ENCODE assay signal across 18 cellular contexts in the genomic region with DNA sequence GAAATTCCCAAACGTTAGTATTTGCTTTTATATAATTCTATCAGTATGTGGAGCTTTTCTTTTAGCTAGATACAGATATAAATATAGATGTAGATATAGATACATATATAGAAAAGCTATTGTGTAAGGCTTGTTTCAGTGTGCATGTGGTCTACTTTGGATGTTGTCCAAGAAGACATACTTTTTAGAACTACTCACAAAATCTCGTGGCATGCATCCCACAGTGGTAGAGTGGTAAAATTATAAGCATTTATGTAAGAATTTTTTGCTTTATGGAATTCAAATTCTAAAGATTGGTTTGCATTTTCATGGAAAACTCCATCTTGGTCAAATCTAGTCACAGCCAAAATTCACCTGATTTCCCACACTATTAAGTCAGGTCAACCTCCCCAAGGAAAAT.
DNase-seq lines count a peak whose midpoint lies in the region; FAIRE-seq and TF ChIP-seq lines count a peak whose summit lies in the region.
"Had no signal": no experiment of that assay in that cellular context is flagged by ENCODE, and none has a peak within 500 bp of the region (broad histone marks: within the 10 kb centered on the region; RNA-seq: fewer than 3 reads in every experiment).

No MANE protein-coding gene starts in this region.

- H3K27ac Mint-ChIP-seq in astrocyte (ENCODE audit: unreplicated experiment), result no peak overlapping the region
- H3K27ac Mint-ChIP-seq: CD4-positive, alpha-beta T cell; stimulated activated naive CD8-positive, alpha-beta T cell treated with anti-CD3 and anti-CD28 coated beads, Interleukin-15, amount 100 ng/mL, for 72 hours had no signal

- H3K4me2 ChIP-seq in astrocyte (ENCODE audit: low read length), result no peak overlapping the region

- H2AFZ ChIP-seq in astrocyte (ENCODE audit: low read depth, low read length), result no peak overlapping the region

- H3K36me3 Mint-ChIP-seq in astrocyte (ENCODE audit: low read depth, unreplicated experiment), result no peaks in the 10 kb centered on the region

- no peak for FAIRE-seq in astrocyte (lab: Jason Lieb, UNC)
- FAIRE-seq: A204.1, TTC549, urothelium cell line had no signal

- no peak overlapping the region for H3K4me3 ChIP-seq in astrocyte (ENCODE audit: insufficient read depth, low read depth, low read length)
- H3K4me3 ChIP-seq in fibroblast of the aortic adventitia (ENCODE audit: low read depth, low read length), result no peak overlapping the region
- H3K4me3 ChIP-seq: body of pancreas had no signal

- H3K36me3 ChIP-seq in astrocyte (ENCODE audit: insufficient read depth, low read length), result no peaks in the 10 kb centered on the region

- DNase-seq in A172 (ENCODE audit: low spot score) (peak; percentile 29), HT1080 (ENCODE audit: low read depth) (peak; percentile 25), astrocyte (ENCODE audit: low read depth) (peak; percentile 79), fibroblast of the aortic adventitia (ENCODE audit: low read depth) (peak; percentile 22), midbrain (lab: John Stamatoyannopoulos, UW) (no peak), AG20443 (ENCODE audit: low spot score) (no peak), NCI-H524 treated with DMSO at 0.1 percent for 48 hours (lab: John Stamatoyannopoulos, UW) (no peak), HK-2 (ENCODE audit: unreplicated experiment) (no peak)
- DNase-seq: activated CD4-positive, alpha-beta T cell treated with anti-CD3 and anti-CD28 coated beads for 48 hours; activated CD8-positive, alpha-beta memory T cell treated with anti-CD3 and anti-CD28 coated beads, Interleukin-2, amount 50 U/mL, for 4 hours; body of pancreas; CD4-positive, alpha-beta T cell; left cardiac atrium; NCI-H774; stimulated activated naive CD8-positive, alpha-beta T cell treated with anti-CD3 and anti-CD28 coated beads, Interleukin-15, amount 100 ng/mL, for 72 hours had no signal

- no peaks in the 10 kb centered on the region for H3K27me3 ChIP-seq in astrocyte (ENCODE audit: insufficient read depth, low read length)
- H3K27me3 ChIP-seq: body of pancreas had no signal

- H3K79me2 ChIP-seq in astrocyte (ENCODE audit: insufficient read depth, low read length), result no peaks in the 10 kb centered on the region

- H3K4me3 Mint-ChIP-seq in astrocyte (ENCODE audit: unreplicated experiment), result no peak overlapping the region
- H3K4me3 Mint-ChIP-seq: CD4-positive, alpha-beta T cell; stimulated activated naive CD8-positive, alpha-beta T cell treated with anti-CD3 and anti-CD28 coated beads, Interleukin-15, amount 100 ng/mL, for 72 hours had no signal

- H4K20me1 ChIP-seq in astrocyte (ENCODE audit: insufficient read depth, low read length), result no peaks in the 10 kb centered on the region

- no peak overlapping the region for H3K9ac ChIP-seq in astrocyte (ENCODE audit: low read length)

- H3K4me1 Mint-ChIP-seq in astrocyte (ENCODE audit: low read depth, unreplicated experiment), result peaks cover 14% of the 10 kb centered on the region
- H3K4me1 Mint-ChIP-seq: stimulated activated naive CD8-positive, alpha-beta T cell treated with anti-CD3 and anti-CD28 coated beads, Interleukin-15, amount 100 ng/mL, for 72 hours had no signal

- H3K27ac ChIP-seq in astrocyte (ENCODE audit: low read depth, low read length), result no peak overlapping the region
- H3K27ac ChIP-seq: body of pancreas had no signal

- H3K4me1 ChIP-seq in astrocyte (ENCODE audit: insufficient read depth, low read length), result no peaks in the 10 kb centered on the region
- H3K4me1 ChIP-seq: body of pancreas had no signal

- no peaks in the 10 kb centered on the region for H3K9me3 Mint-ChIP-seq in astrocyte (ENCODE audit: unreplicated experiment)

- no peaks in the 10 kb centered on the region for H3K9me3 ChIP-seq in astrocyte (ENCODE audit: insufficient read depth, low read depth, low read length)
- H3K9me3 ChIP-seq: body of pancreas had no signal

- TF ChIP-seq CTCF in astrocyte (IDR thresholded peaks at IDR 0.05; ENCODE audit: insufficient read depth, low read depth, low read length) (no peak), fibroblast of the aortic adventitia (IDR thresholded peaks at IDR 0.05; ENCODE audit: insufficient read depth, low read length) (no peak)

- H3K27me3 Mint-ChIP-seq in astrocyte (ENCODE audit: low read depth, unreplicated experiment), result no peaks in the 10 kb centered on the region
- H3K27me3 Mint-ChIP-seq: CD4-positive, alpha-beta T cell; stimulated activated naive CD8-positive, alpha-beta T cell treated with anti-CD3 and anti-CD28 coated beads, Interleukin-15, amount 100 ng/mL, for 72 hours had no signal

Comparison
In these comparisons a context has a peak if more than half of its experiments do, and no peak if none do; other contexts are left out.
1. DNase-seq: peak in A172 (single experiment), HT1080 (single experiment), astrocyte (single experiment) and fibroblast of the aortic adventitia (single experiment); none in midbrain (single experiment), AG20443 (single experiment), NCI-H524 treated with DMSO at 0.1 percent for 48 hours (single experiment) and HK-2 (single experiment).